Comparison of ENCODE assay signal across 23 cellular contexts in the genomic region with DNA sequence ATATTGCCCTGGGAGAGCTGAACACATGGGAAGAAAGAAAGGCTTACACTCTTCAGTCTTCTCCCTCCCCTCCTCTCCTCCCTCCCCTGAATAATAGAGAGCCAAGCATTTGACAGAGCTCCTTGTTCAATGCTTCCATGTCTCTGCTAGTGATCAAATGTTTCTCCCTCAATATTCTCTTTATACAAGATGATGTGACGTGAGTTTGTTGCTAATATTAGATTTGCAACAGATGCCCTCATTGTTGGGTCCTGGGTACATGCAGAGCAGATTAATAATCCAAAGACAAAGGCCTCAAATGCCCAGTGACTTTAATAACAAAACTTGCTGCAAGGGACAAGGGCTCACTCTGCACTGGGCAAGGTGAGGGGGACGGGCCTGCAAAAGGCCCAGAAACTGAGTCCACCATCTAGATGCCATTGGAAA. TPM values are rescaled to one million over a fixed set of nuclear protein-coding genes. Genes with fewer than 3 reads are reported as not detected.
A peak's percentile ranks its signal among the peaks of the same experiment; 100 is the strongest.
DNase-seq lines count a peak whose midpoint lies in the region; ATAC-seq and TF ChIP-seq lines count a peak whose summit lies in the region.
"Had no signal": no experiment of that assay in that cellular context is flagged by ENCODE, and none has a peak within 500 bp of the region (broad histone marks: within the 10 kb centered on the region; RNA-seq: fewer than 3 reads in every experiment).

No MANE protein-coding gene starts in this region.

- peak in 1 of 56 donors; percentile 11 for TF ChIP-seq CTCF in dorsolateral prefrontal cortex (IDR thresholded peaks at IDR 0.05 in 54 of 56, conservative IDR thresholded peaks at IDR 0.05 in 2 of 56; ENCODE audit: low read depth in 1 of 56, partially characterized antibody in 56 of 56)
- TF ChIP-seq CTCF in omental fat pad (IDR thresholded peaks at IDR 0.05): no peak
- TF ChIP-seq CTCF in progenitor cell of endocrine pancreas (IDR thresholded peaks at IDR 0.05; ENCODE audit: unreplicated experiment): no peak

- intact Hi-C loops in dorsolateral prefrontal cortex (cut with DNase I): loop anchor here in 1 of 2 donors (10.0 kb wide), 2 partner anchors 152 to 682 kb away; partner anchors contain the start of gene SESN3

- H3K9me3 Mint-ChIP-seq in activated T-cell treated with anti-CD3 and anti-CD28 coated beads, Interleukin-2, amount 50 U/mL, for 24 hours: no peaks in the 10 kb centered on the region
- no peaks in the 10 kb centered on the region for H3K9me3 Mint-ChIP-seq in progenitor cell of endocrine pancreas (ENCODE audit: low read depth)
- H3K9me3 Mint-ChIP-seq: H9; T-helper 1 cell treated with Interleukin-12 subunit alpha and Interleukin-12 subunit beta and Interleukin-4 antibody, amounts not matched to agents 30 μg/mL and 1 μg/mL, for 36 hours had no signal

- H3K27ac ChIP-seq in dorsolateral prefrontal cortex (peak overlapping the region; percentile 86 to 100 (median 97)), temporal lobe (ENCODE audit: low read depth, low read length) (peak overlapping the region; percentile 99)
- H3K27ac ChIP-seq: parathyroid adenoma, VCaP had no signal

- no peak overlapping the region for H3K4me3 Mint-ChIP-seq in activated T-cell treated with anti-CD3 and anti-CD28 coated beads, Interleukin-2, amount 50 U/mL, for 24 hours
- H3K4me3 Mint-ChIP-seq in progenitor cell of endocrine pancreas (ENCODE audit: low read depth): no peak overlapping the region
- H3K4me3 Mint-ChIP-seq: H9; T-helper 1 cell treated with Interleukin-12 subunit alpha and Interleukin-12 subunit beta and Interleukin-4 antibody, amounts not matched to agents 30 μg/mL and 1 μg/mL, for 36 hours had no signal

- peaks cover 26% of the 10 kb centered on the region for H3K4me1 Mint-ChIP-seq in activated T-cell treated with anti-CD3 and anti-CD28 coated beads, Interleukin-2, amount 50 U/mL, for 24 hours (ENCODE audit: low read depth)
- H3K4me1 Mint-ChIP-seq in progenitor cell of endocrine pancreas (ENCODE audit: low read depth): no peaks in the 10 kb centered on the region

- H3K4me3 ChIP-seq in dorsolateral prefrontal cortex: peak overlapping the region in 12 of 59 donors; percentile 1 to 44 (median 20)
- H3K4me3 ChIP-seq: lung, skin epidermis had no signal

- H3K36me3 Mint-ChIP-seq in activated T-cell treated with anti-CD3 and anti-CD28 coated beads, Interleukin-2, amount 50 U/mL, for 24 hours (ENCODE audit: low read depth): no peaks in the 10 kb centered on the region
- H3K36me3 Mint-ChIP-seq in progenitor cell of endocrine pancreas (ENCODE audit: insufficient read depth): no peaks in the 10 kb centered on the region

- no peak for ATAC-seq in omental fat pad (ENCODE audit: low FRiP score)

- H3K27ac Mint-ChIP-seq in activated T-cell treated with anti-CD3 and anti-CD28 coated beads, Interleukin-2, amount 50 U/mL, for 24 hours: peak overlapping the region; percentile 95
- H3K27ac Mint-ChIP-seq in progenitor cell of endocrine pancreas: no peak overlapping the region
- H3K27ac Mint-ChIP-seq: H9; T-helper 1 cell treated with Interleukin-12 subunit alpha and Interleukin-12 subunit beta and Interleukin-4 antibody, amounts not matched to agents 30 μg/mL and 1 μg/mL, for 36 hours had no signal

- H3K27me3 ChIP-seq in dorsolateral prefrontal cortex: no peaks in the 10 kb centered on the region

- peaks cover 2% of the 10 kb centered on the region for H3K27me3 Mint-ChIP-seq in activated T-cell treated with anti-CD3 and anti-CD28 coated beads, Interleukin-2, amount 50 U/mL, for 24 hours
- H3K27me3 Mint-ChIP-seq in progenitor cell of endocrine pancreas: peaks cover 26% of the 10 kb centered on the region

- no peak for DNase-seq in activated T-cell treated with anti-CD3 and anti-CD28 coated beads, Interleukin-2, amount 50 U/mL, for 24 hours
- DNase-seq in activated T-cell treated with anti-CD3 and anti-CD28 coated beads, Interleukin-2, amount 50 U/mL, for 48 hours: no peak
- peak in 1 of 10 donors; percentile 27 for DNase-seq in dorsolateral prefrontal cortex
- peak; percentile 45 for DNase-seq in middle frontal gyrus (ENCODE audit: extremely low spot score, low spot score)
- DNase-seq in omental fat pad (ENCODE audit: low spot score): no peak
- DNase-seq in progenitor cell of endocrine pancreas (ENCODE audit: low spot score, unreplicated experiment): no peak
- no peak for DNase-seq in Kasumi-1 (lab: John Stamatoyannopoulos, UW)
- DNase-seq: 8988T; activated T-cell treated with anti-CD3 and anti-CD28 coated beads for 4 hours; AML-193; H9; KBM-7; NCI-H1694; NCI-H774; SHP77 treated with DMSO at 0.1 percent for 48 hours; stimulated activated naive CD4-positive, alpha-beta T cell treated with Interleukin-2 at 50 U/mL for 16 hours had no signal

RNA-seq across cellular contexts. Expression of gene ENDOD1, which starts 7.1 kb away (rescaled TPM):
- total RNA-seq in dorsolateral prefrontal cortex (100 to 1,000 TPM in 11 of 120 experiments, 10 to 100 TPM in 109; 49.1 to 144 (median 71.1) TPM), temporal lobe (17.9 TPM), omental fat pad (10 to 100 TPM; 18.2 to 59.1 (median 27.3) TPM), progenitor cell of endocrine pancreas (2.1 and 2.7 TPM in 2 replicates)

RNA-seq across cellular contexts. Expression of gene SRSF8, which starts 15.9 kb away (rescaled TPM):
- 10 to 100 TPM; 28.1 to 69.4 (median 48.2) TPM for total RNA-seq in dorsolateral prefrontal cortex
- 20.2 TPM for total RNA-seq in temporal lobe
- total RNA-seq in omental fat pad: 10 to 100 TPM; 22.5 to 32.9 (median 25.6) TPM
- 42.4 and 43.4 TPM in 2 replicates for total RNA-seq in progenitor cell of endocrine pancreas

RNA-seq across cellular contexts. Expression of gene KDM4F, which starts 33.4 kb away (rescaled TPM):
- total RNA-seq in dorsolateral prefrontal cortex (not detected), temporal lobe (not detected), omental fat pad (not detected), progenitor cell of endocrine pancreas (not detected in 2 replicates)
- total RNA-seq: H9, HT-29, lung had no signal

RNA-seq across cellular contexts. Expression of gene KDM4E, which starts 57.5 kb away (rescaled TPM):
- total RNA-seq in dorsolateral prefrontal cortex: not detected
- total RNA-seq in temporal lobe: not detected
- total RNA-seq in omental fat pad: not detected
- total RNA-seq in progenitor cell of endocrine pancreas: not detected in 2 replicates
- total RNA-seq: H9, HT-29, lung had no signal
